1 cellular context compared by ENCODE assay signal in the genomic region with DNA sequence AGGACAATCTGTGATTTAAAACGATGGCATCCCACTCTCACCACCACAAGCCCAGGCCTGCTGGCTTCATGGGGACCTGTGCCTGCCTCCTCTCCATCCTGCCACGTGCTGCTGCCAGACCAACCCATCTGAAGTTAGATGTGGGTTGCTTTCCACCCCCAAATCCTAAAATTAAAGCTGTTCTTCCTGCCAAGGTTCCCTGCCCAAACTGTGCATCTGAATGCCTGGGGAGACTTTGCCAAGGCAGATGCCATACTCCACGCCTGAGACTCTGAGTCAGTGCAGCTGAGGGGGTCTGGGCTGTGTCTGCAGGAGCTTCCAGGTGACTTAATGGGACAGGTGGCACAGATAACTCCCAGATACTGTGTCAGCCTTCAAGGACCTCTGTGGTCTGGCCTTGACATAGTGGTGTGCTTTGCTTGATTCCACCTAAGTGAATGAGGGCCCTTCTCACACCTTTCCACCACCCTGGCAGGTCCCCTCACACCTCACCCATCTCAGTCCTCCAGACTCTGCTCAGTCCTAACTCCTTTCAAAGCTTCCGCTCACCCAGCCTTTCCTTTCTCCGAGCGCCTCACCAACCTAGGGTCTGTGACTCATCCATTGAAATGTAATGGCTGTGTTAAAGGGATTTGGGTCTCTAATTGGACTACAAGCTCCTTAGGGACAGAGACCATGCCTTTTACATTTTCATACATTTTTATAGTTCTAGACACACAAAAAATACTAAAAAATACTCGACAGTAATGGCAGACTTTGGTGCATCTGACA.
TF ChIP-seq lines count a peak whose summit lies in the region.

No MANE protein-coding gene starts in this region.

TF ChIP-seq in H1, 55 proteins besides CTCF, POLR2A, EP300 and RAD21 (continued from another document):
- TF ChIP-seq CHD1 (IDR thresholded peaks at IDR 0.05; ENCODE audit: low read depth, low read length), result no peak
- no peak for TF ChIP-seq RBBP5 (IDR thresholded peaks at IDR 0.05; ENCODE audit: borderline replicate concordance, low read depth, low read length)
- no peak for TF ChIP-seq SAP30 (IDR thresholded peaks at IDR 0.05; ENCODE audit: insufficient read depth, insufficient replicate concordance, low read length)
- no peak for TF ChIP-seq BCL11A (IDR thresholded peaks at IDR 0.05; ENCODE audit: low read depth in 2 of 2, low read length in 2 of 2)
- TF ChIP-seq JUN (IDR thresholded peaks at IDR 0.05; ENCODE audit: low read depth, low read length), result no peak
- no peak for TF ChIP-seq POLR2AphosphoS5 (IDR thresholded peaks at IDR 0.05; ENCODE audit: low read depth, low read length)
- TF ChIP-seq KDM5A (IDR thresholded peaks at IDR 0.05; ENCODE audit: low read length), result no peak
- TF ChIP-seq KDM4A (IDR thresholded peaks at IDR 0.05; ENCODE audit: low read depth, low read length, severe bottlenecking), result no peak
- no peak for TF ChIP-seq TCF12 (IDR thresholded peaks at IDR 0.05; ENCODE audit: low read depth, low read length)
- TF ChIP-seq CHD2 (IDR thresholded peaks at IDR 0.05; ENCODE audit: low read length), result no peak
- no peak for TF ChIP-seq SIX5 (IDR thresholded peaks at IDR 0.05; ENCODE audit: low read depth, low read length)
- TF ChIP-seq RFX5 (IDR thresholded peaks at IDR 0.05; ENCODE audit: borderline replicate concordance, low read depth, low read length), result no peak
- TF ChIP-seq SIRT6 (IDR thresholded peaks at IDR 0.05; ENCODE audit: low read length), result no peak
- TF ChIP-seq POU5F1 (IDR thresholded peaks at IDR 0.05; ENCODE audit: low read depth, low read length), result no peak
- no peak for TF ChIP-seq BACH1 (IDR thresholded peaks at IDR 0.05; ENCODE audit: low read length)
- TF ChIP-seq NRF1 (IDR thresholded peaks at IDR 0.05; ENCODE audit: low read depth, low read length), result no peak
